11 cellular contexts compared by ENCODE assay signal in genomic region chr4:138192113-138192512, GRCh38. TPM values are rescaled to one million over a fixed set of nuclear protein-coding genes. Genes with fewer than 3 reads are reported as not detected.
DNase-seq lines count a peak whose midpoint lies in the region; ATAC-seq and TF ChIP-seq lines count a peak whose summit lies in the region.
"Had no signal": no experiment of that assay in that cellular context is flagged by ENCODE, and none has a peak within 500 bp of the region (broad histone marks: within the 10 kb centered on the region; RNA-seq: fewer than 3 reads in every experiment).

No MANE protein-coding gene starts in this region.

- H3K27me3 ChIP-seq in dorsolateral prefrontal cortex = no peaks in the 10 kb centered on the region
- H3K27me3 ChIP-seq: pancreas had no signal

- H3K27me3 Mint-ChIP-seq in activated T-cell treated with anti-CD3 and anti-CD28 coated beads, Interleukin-2, amount 50 U/mL, for 72 hours (ENCODE audit: low read depth) = no peaks in the 10 kb centered on the region
- H3K27me3 Mint-ChIP-seq in activated T-cell treated with anti-CD3 and anti-CD28 coated beads, Interleukin-2, amount 50 U/mL, for 24 hours = no peaks in the 10 kb centered on the region

- H3K27ac Mint-ChIP-seq in activated T-cell treated with anti-CD3 and anti-CD28 coated beads, Interleukin-2, amount 50 U/mL, for 72 hours = no peak overlapping the region
- no peak overlapping the region for H3K27ac Mint-ChIP-seq in activated T-cell treated with anti-CD3 and anti-CD28 coated beads, Interleukin-2, amount 50 U/mL, for 24 hours

- H3K9me3 Mint-ChIP-seq in activated T-cell treated with anti-CD3 and anti-CD28 coated beads, Interleukin-2, amount 50 U/mL, for 72 hours = peaks cover 0 to 1% of the 10 kb centered on the region in 2 donors
- no peaks in the 10 kb centered on the region for H3K9me3 Mint-ChIP-seq in activated T-cell treated with anti-CD3 and anti-CD28 coated beads, Interleukin-2, amount 50 U/mL, for 24 hours

- no peaks in the 10 kb centered on the region for H3K36me3 Mint-ChIP-seq in activated T-cell treated with anti-CD3 and anti-CD28 coated beads, Interleukin-2, amount 50 U/mL, for 72 hours (ENCODE audit: insufficient read depth in 2 of 2)
- H3K36me3 Mint-ChIP-seq in activated T-cell treated with anti-CD3 and anti-CD28 coated beads, Interleukin-2, amount 50 U/mL, for 24 hours (ENCODE audit: low read depth) = no peaks in the 10 kb centered on the region

- no peak overlapping the region for H3K27ac ChIP-seq in dorsolateral prefrontal cortex
- H3K27ac ChIP-seq: left ventricle myocardium inferior, pancreas had no signal

- DNase-seq in activated T-cell treated with anti-CD3 and anti-CD28 coated beads, Interleukin-2, amount 50 U/mL, for 72 hours = peak; percentile 1 to 12
- DNase-seq in activated T-cell treated with anti-CD3 and anti-CD28 coated beads, Interleukin-2, amount 50 U/mL, for 24 hours = no peak
- DNase-seq in SW480 (ENCODE audit: low spot score) (peak; percentile 83), SHP77 (lab: John Stamatoyannopoulos, UW) (no peak), dorsolateral prefrontal cortex (no peak)
- no peak for DNase-seq in stimulated activated naive CD8-positive, alpha-beta T cell treated with anti-CD3 and anti-CD28 coated beads, Interleukin-15, Interleukin-2, amounts not matched to agents 100 U/mL and 50 U/mL, for 24 hours
- no peak for DNase-seq in activated T-cell treated with anti-CD3 and anti-CD28 coated beads, Interleukin-2, amount 50 U/mL, for 48 hours
- DNase-seq: foreskin melanocyte, left ventricle myocardium inferior, pancreas had no signal

- no peaks in the 10 kb centered on the region for H3K4me1 Mint-ChIP-seq in activated T-cell treated with anti-CD3 and anti-CD28 coated beads, Interleukin-2, amount 50 U/mL, for 72 hours (ENCODE audit: low read depth)
- H3K4me1 Mint-ChIP-seq in activated T-cell treated with anti-CD3 and anti-CD28 coated beads, Interleukin-2, amount 50 U/mL, for 24 hours (ENCODE audit: low read depth) = no peaks in the 10 kb centered on the region

- no peak for TF ChIP-seq CTCF in dorsolateral prefrontal cortex (IDR thresholded peaks at IDR 0.05 in 54 of 56, conservative IDR thresholded peaks at IDR 0.05 in 2 of 56; ENCODE audit: low read depth in 1 of 56, partially characterized antibody in 56 of 56)

- H3K4me3 ChIP-seq in dorsolateral prefrontal cortex = no peak overlapping the region
- H3K4me3 ChIP-seq: left ventricle myocardium inferior, pancreas had no signal

- intact Hi-C loops in dorsolateral prefrontal cortex (cut with DNase I) = no loop called here

- ATAC-seq in activated T-cell treated with anti-CD3 and anti-CD28 coated beads, Interleukin-2, amount 50 U/mL, for 72 hours (replicated peaks in 1 of 2) = peak; percentile 90 to 96
- ATAC-seq in HG03378 (IDR thresholded peaks at IDR 0.05; ENCODE audit: unreplicated experiment) = peak; percentile 38
- ATAC-seq in stimulated activated naive CD8-positive, alpha-beta T cell treated with anti-CD3 and anti-CD28 coated beads, Interleukin-15, Interleukin-2, amounts not matched to agents 100 U/mL and 50 U/mL, for 24 hours = peak; percentile 77
- ATAC-seq: pancreas had no signal

- no peak overlapping the region for H3K4me3 Mint-ChIP-seq in activated T-cell treated with anti-CD3 and anti-CD28 coated beads, Interleukin-2, amount 50 U/mL, for 72 hours
- no peak overlapping the region for H3K4me3 Mint-ChIP-seq in activated T-cell treated with anti-CD3 and anti-CD28 coated beads, Interleukin-2, amount 50 U/mL, for 24 hours

RNA-seq across cellular contexts. Expression of gene SLC7A11, which starts 50.0 kb away (rescaled TPM):
- total RNA-seq in activated T-cell treated with anti-CD3 and anti-CD28 coated beads, Interleukin-2, amount 50 U/mL, for 72 hours = 10 to 100 TPM; 13.8 to 15.4 TPM
- 10 to 100 TPM; 11.1 to 72.6 (median 26.2) TPM for total RNA-seq in dorsolateral prefrontal cortex

Comparison
In these comparisons a context has a peak if more than half of its experiments do, and no peak if none do; other contexts are left out.
1. DNase-seq: peak in activated T-cell treated with anti-CD3 and anti-CD28 coated beads, Interleukin-2, amount 50 U/mL, for 72 hours (2 of 2) and SW480 (single experiment); none in activated T-cell treated with anti-CD3 and anti-CD28 coated beads, Interleukin-2, amount 50 U/mL, for 24 hours (single experiment), stimulated activated naive CD8-positive, alpha-beta T cell treated with anti-CD3 and anti-CD28 coated beads, Interleukin-15, Interleukin-2, amounts not matched to agents 100 U/mL and 50 U/mL, for 24 hours (single experiment), SHP77 (0 of 2), dorsolateral prefrontal cortex (0 of 10) and activated T-cell treated with anti-CD3 and anti-CD28 coated beads, Interleukin-2, amount 50 U/mL, for 48 hours (0 of 2).
2. ATAC-seq: peak in every context shown above with its lines; median percentile 93 in activated T-cell treated with anti-CD3 and anti-CD28 coated beads, Interleukin-2, amount 50 U/mL, for 72 hours; 77 in stimulated activated naive CD8-positive, alpha-beta T cell treated with anti-CD3 and anti-CD28 coated beads, Interleukin-15, Interleukin-2, amounts not matched to agents 100 U/mL and 50 U/mL, for 24 hours; 38 in HG03378.